In genomic region chr9:447230-448025, GRCh38 we compare ENCODE assay signal across 8 cellular contexts. TPM values are rescaled to one million over a fixed set of nuclear protein-coding genes. Genes with fewer than 3 reads are reported as not detected.
DNase-seq lines count a peak whose midpoint lies in the region; ATAC-seq and TF ChIP-seq lines count a peak whose summit lies in the region.

No MANE protein-coding gene starts in this region.

- peak; percentile 70 for ATAC-seq in HG03103 (IDR thresholded peaks at IDR 0.05; ENCODE audit: low read depth, unreplicated experiment)
- ATAC-seq in stimulated activated naive B cell treated with anti-CD40 and anti-IgM and Interleukin-4, amounts not matched to agents 10 μg/mL and 1 μg/mL and 100 μg/mL, for 72 hours (replicated peaks), result peak; percentile 41

- no peaks in the 10 kb centered on the region for H3K4me1 ChIP-seq in adrenal gland (replicated peaks in 1 of 2)

- no peak overlapping the region for H3K4me3 Mint-ChIP-seq in activated CD4-positive, alpha-beta memory T cell treated with anti-CD3 and anti-CD28 coated beads for 36 hours
- no peak overlapping the region for H3K4me3 Mint-ChIP-seq in stimulated activated naive B cell treated with anti-CD40 and anti-IgM and Interleukin-4, amounts not matched to agents 10 μg/mL and 1 μg/mL and 100 μg/mL, for 72 hours

- intact Hi-C loops in activated CD4-positive, alpha-beta memory T cell treated with anti-CD3 and anti-CD28 coated beads for 36 hours (cut with micrococcal nuclease), result loop anchor here (1.0 to 10.0 kb wide), 3 partner anchors 23 to 173 kb away; no protein-coding TSS in a partner anchor
- intact Hi-C loops in adrenal gland (cut with DNase I), result no loop called here

- no peaks in the 10 kb centered on the region for H3K27me3 ChIP-seq in adrenal gland

- no peak overlapping the region for H3K27ac ChIP-seq in adrenal gland

- 62 to 72% (median 64%) methylated on average over 4 of the region's 4 CpGs for WGBS in adrenal gland, 4 donors

- no peaks in the 10 kb centered on the region for H3K27me3 Mint-ChIP-seq in activated CD4-positive, alpha-beta memory T cell treated with anti-CD3 and anti-CD28 coated beads for 36 hours
- H3K27me3 Mint-ChIP-seq in stimulated activated naive B cell treated with anti-CD40 and anti-IgM and Interleukin-4, amounts not matched to agents 10 μg/mL and 1 μg/mL and 100 μg/mL, for 72 hours, result no peaks in the 10 kb centered on the region

- POLR2A ChIA-PET in activated CD4-positive, alpha-beta memory T cell treated with anti-CD3 and anti-CD28 coated beads for 36 hours (lab: Charles Lee), result interaction anchor here (0.9 kb wide), 1 partner anchor 57 kb away, joined by 3 read pairs; the partner anchor contains the start of gene KANK1

- H3K9me3 ChIP-seq in adrenal gland (replicated peaks in 1 of 3), result no peaks in the 10 kb centered on the region

- H3K27ac Mint-ChIP-seq in activated CD4-positive, alpha-beta memory T cell treated with anti-CD3 and anti-CD28 coated beads for 36 hours, result peak overlapping the region; percentile 78
- H3K27ac Mint-ChIP-seq in stimulated activated naive B cell treated with anti-CD40 and anti-IgM and Interleukin-4, amounts not matched to agents 10 μg/mL and 1 μg/mL and 100 μg/mL, for 72 hours, result no peak overlapping the region

- TF ChIP-seq CTCF in fibroblast of the aortic adventitia (IDR thresholded peaks at IDR 0.05; ENCODE audit: insufficient read depth, low read length) (no peak), adrenal gland (IDR thresholded peaks at IDR 0.05) (no peak)

- DNase-seq in 8988T (peak; percentile 33), fibroblast of the aortic adventitia (ENCODE audit: low read depth) (peak; percentile 55), KG1 (lab: John Stamatoyannopoulos, UW) (no peak), NCI-H1417 (lab: John Stamatoyannopoulos, UW) (no peak), adrenal gland (no peak)
- peak; percentile 83 for DNase-seq in activated CD4-positive, alpha-beta memory T cell treated with anti-CD3 and anti-CD28 coated beads for 36 hours
- DNase-seq in stimulated activated naive B cell treated with anti-CD40 and anti-IgM and Interleukin-4, amounts not matched to agents 10 μg/mL and 1 μg/mL and 100 μg/mL, for 72 hours, result no peak

- CTCF ChIA-PET in activated CD4-positive, alpha-beta memory T cell treated with anti-CD3 and anti-CD28 coated beads for 36 hours (lab: Charles Lee), result interaction anchor here (1.0 to 1.5 kb wide), 3 partner anchors 21 to 315 kb away, joined by 3 read pairs; no protein-coding TSS in a partner anchor

- H3K9me3 Mint-ChIP-seq in activated CD4-positive, alpha-beta memory T cell treated with anti-CD3 and anti-CD28 coated beads for 36 hours, result no peaks in the 10 kb centered on the region
- no peaks in the 10 kb centered on the region for H3K9me3 Mint-ChIP-seq in stimulated activated naive B cell treated with anti-CD40 and anti-IgM and Interleukin-4, amounts not matched to agents 10 μg/mL and 1 μg/mL and 100 μg/mL, for 72 hours

- no peak for TF ChIP-seq POLR2A in adrenal gland (IDR thresholded peaks at IDR 0.05)

- H3K36me3 ChIP-seq in adrenal gland (replicated peaks in 1 of 2), result peaks cover 0 to 34% of the 10 kb centered on the region in 2 donors

- peaks cover 27% of the 10 kb centered on the region for H3K4me1 Mint-ChIP-seq in activated CD4-positive, alpha-beta memory T cell treated with anti-CD3 and anti-CD28 coated beads for 36 hours (ENCODE audit: low read depth)
- H3K4me1 Mint-ChIP-seq in stimulated activated naive B cell treated with anti-CD40 and anti-IgM and Interleukin-4, amounts not matched to agents 10 μg/mL and 1 μg/mL and 100 μg/mL, for 72 hours, result no peaks in the 10 kb centered on the region

- H3K36me3 Mint-ChIP-seq in activated CD4-positive, alpha-beta memory T cell treated with anti-CD3 and anti-CD28 coated beads for 36 hours, result peaks cover 47% of the 10 kb centered on the region
- H3K36me3 Mint-ChIP-seq in stimulated activated naive B cell treated with anti-CD40 and anti-IgM and Interleukin-4, amounts not matched to agents 10 μg/mL and 1 μg/mL and 100 μg/mL, for 72 hours, result peaks cover 45 to 47% of the 10 kb centered on the region in 2 donors

- H3K4me3 ChIP-seq in fibroblast of the aortic adventitia (ENCODE audit: low read depth, low read length) (no peak overlapping the region), adrenal gland (no peak overlapping the region)

RNA-seq across cellular contexts. Expression of gene KANK1, which starts 57.1 kb away (rescaled TPM):
- 1 to 10 TPM; 8.3 TPM for total RNA-seq in activated CD4-positive, alpha-beta memory T cell treated with anti-CD3 and anti-CD28 coated beads for 36 hours
- 17.6 and 22.5 TPM in 2 replicates for total RNA-seq in fibroblast of the aortic adventitia (ENCODE audit: low replicate concordance)
- 10 to 100 TPM; 12.2 to 28.3 (median 17.7) TPM for total RNA-seq in adrenal gland
- 10 to 100 TPM; 18.6 to 24.1 (median 19.7) TPM for polyA plus RNA-seq in adrenal gland

Comparison
In these comparisons a context has a peak if more than half of its experiments do, and no peak if none do; other contexts are left out.
1. DNase-seq: peak in 8988T (single experiment), activated CD4-positive, alpha-beta memory T cell treated with anti-CD3 and anti-CD28 coated beads for 36 hours (single experiment) and fibroblast of the aortic adventitia (single experiment); none in stimulated activated naive B cell treated with anti-CD40 and anti-IgM and Interleukin-4, amounts not matched to agents 10 μg/mL and 1 μg/mL and 100 μg/mL, for 72 hours (single experiment), KG1 (single experiment), NCI-H1417 (0 of 3) and adrenal gland (0 of 7).